ENCODE assay signal across 7 cellular contexts in the genomic region with DNA sequence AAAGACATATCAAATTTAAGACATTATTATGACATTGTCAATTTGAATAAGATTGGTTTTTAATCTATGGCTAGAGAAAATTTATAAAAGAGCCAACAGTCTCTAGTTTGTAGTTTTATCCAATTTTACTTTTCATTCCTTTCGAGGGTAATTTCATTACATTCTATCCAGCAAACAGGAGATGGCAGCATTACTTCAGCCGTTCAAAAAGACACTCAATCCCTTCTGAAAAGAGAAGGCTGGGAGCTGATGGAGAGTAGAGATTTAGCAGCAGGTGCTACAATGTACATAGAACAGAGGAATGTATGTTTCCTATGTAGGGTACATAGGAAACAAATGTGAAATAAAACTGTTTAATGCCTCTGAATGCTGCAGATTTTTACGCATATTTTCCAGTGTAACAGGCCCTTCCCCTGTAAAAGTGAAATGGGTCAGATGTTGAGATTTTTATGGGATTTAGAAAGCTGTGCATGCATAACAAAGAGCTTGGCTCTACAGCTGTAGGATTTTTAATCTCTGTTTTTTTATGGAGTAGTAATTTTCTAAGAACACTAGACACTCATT. TPM values are rescaled to one million over a fixed set of nuclear protein-coding genes. Genes with fewer than 3 reads are reported as not detected.
DNase-seq lines count a peak whose midpoint lies in the region; ATAC-seq, FAIRE-seq and TF ChIP-seq lines count a peak whose summit lies in the region.

No MANE protein-coding gene starts in this region.

- H3K9me3 ChIP-seq in small intestine (ENCODE audit: control insufficient read depth, low read depth) = no peaks in the 10 kb centered on the region

- H3K36me3 Mint-ChIP-seq in mesothelial cell of epicardium = no peaks in the 10 kb centered on the region

- H3K4me3 ChIP-seq in GM12875 (ENCODE audit: low read depth, low read length) = no peak overlapping the region
- no peak overlapping the region for H3K4me3 ChIP-seq in small intestine (ENCODE audit: low read depth in 1 of 2, low read length in 2 of 2)

- H3K36me3 ChIP-seq in small intestine (ENCODE audit: control insufficient read depth in 2 of 2, insufficient read depth in 2 of 2, low read length in 2 of 2) = no peaks in the 10 kb centered on the region

- no peak overlapping the region for H3K27ac ChIP-seq in small intestine (ENCODE audit: low read depth in 1 of 2, low read length in 1 of 2)

- 40 to 47% (median 43%) methylated on average over 3 of the region's 3 CpGs for WGBS in small intestine, 3 donors

- ATAC-seq in GM19467 (IDR thresholded peaks at IDR 0.05; ENCODE audit: unreplicated experiment) (no peak), GM21717 (IDR thresholded peaks at IDR 0.05; ENCODE audit: unreplicated experiment) (no peak)

- no peak for FAIRE-seq in small intestine (lab: Jason Lieb, UNC)

- H3K27me3 ChIP-seq in small intestine (ENCODE audit: control insufficient read depth in 2 of 2, insufficient read depth in 2 of 2, low read length in 2 of 2) = no peaks in the 10 kb centered on the region

- no peak overlapping the region for H3K27ac Mint-ChIP-seq in mesothelial cell of epicardium

- peaks cover 5% of the 10 kb centered on the region for H3K4me1 Mint-ChIP-seq in mesothelial cell of epicardium

- H3K27me3 Mint-ChIP-seq in mesothelial cell of epicardium (ENCODE audit: low read depth) = no peaks in the 10 kb centered on the region

- H3K4me3 Mint-ChIP-seq in mesothelial cell of epicardium = no peak overlapping the region

- TF ChIP-seq CTCF in GM12875 (IDR thresholded peaks at IDR 0.05; ENCODE audit: borderline replicate concordance, insufficient read depth, low read depth, low read length) (peak; percentile 29; the same call in 1 of the 2 replicates), mesothelial cell of epicardium (IDR thresholded peaks at IDR 0.05; ENCODE audit: unreplicated experiment) (peak; percentile 36)

- no peaks in the 10 kb centered on the region for H3K4me1 ChIP-seq in small intestine (ENCODE audit: control insufficient read depth in 2 of 2, insufficient read depth in 1 of 2, low read depth in 1 of 2, low read length in 1 of 2)

- H3K9me3 Mint-ChIP-seq in mesothelial cell of epicardium = no peaks in the 10 kb centered on the region

- peak; percentile 89 for DNase-seq in NCI-H146 (lab: John Stamatoyannopoulos, UW)
- peak; percentile 61 for DNase-seq in astrocyte of the hippocampus (ENCODE audit: low read depth, low spot score)
- no peak for DNase-seq in mesothelial cell of epicardium (ENCODE audit: low spot score in 2 of 2, unreplicated experiment in 2 of 2)
- no peak for DNase-seq in small intestine

RNA-seq across cellular contexts. Expression of gene RPS12, which starts 15.9 kb away (rescaled TPM):
- total RNA-seq in mesothelial cell of epicardium = 1,038 to 1,060 TPM (median 1,056 TPM) in 3 replicates
- polyA plus RNA-seq in small intestine = 1,000 to 10,000 TPM; 1,501 to 3,927 (median 2,948) TPM

RNA-seq across cellular contexts. Expression of gene SLC18B1, which starts 31.9 kb away (rescaled TPM):
- total RNA-seq in mesothelial cell of epicardium = 24.2 to 26.2 TPM (median 25.3 TPM) in 3 replicates
- 10 to 100 TPM in 2 of 3 donors, 1 to 10 TPM in 1; 6.2 to 16.2 (median 13.9) TPM for polyA plus RNA-seq in small intestine

Comparison
In these comparisons a context has a peak if more than half of its experiments do, and no peak if none do; other contexts are left out.
1. DNase-seq: peak in NCI-H146 (single experiment) and astrocyte of the hippocampus (single experiment); none in mesothelial cell of epicardium (0 of 2) and small intestine (single experiment).